Comparison of ENCODE assay signal across 1 cellular context in the genomic region with DNA sequence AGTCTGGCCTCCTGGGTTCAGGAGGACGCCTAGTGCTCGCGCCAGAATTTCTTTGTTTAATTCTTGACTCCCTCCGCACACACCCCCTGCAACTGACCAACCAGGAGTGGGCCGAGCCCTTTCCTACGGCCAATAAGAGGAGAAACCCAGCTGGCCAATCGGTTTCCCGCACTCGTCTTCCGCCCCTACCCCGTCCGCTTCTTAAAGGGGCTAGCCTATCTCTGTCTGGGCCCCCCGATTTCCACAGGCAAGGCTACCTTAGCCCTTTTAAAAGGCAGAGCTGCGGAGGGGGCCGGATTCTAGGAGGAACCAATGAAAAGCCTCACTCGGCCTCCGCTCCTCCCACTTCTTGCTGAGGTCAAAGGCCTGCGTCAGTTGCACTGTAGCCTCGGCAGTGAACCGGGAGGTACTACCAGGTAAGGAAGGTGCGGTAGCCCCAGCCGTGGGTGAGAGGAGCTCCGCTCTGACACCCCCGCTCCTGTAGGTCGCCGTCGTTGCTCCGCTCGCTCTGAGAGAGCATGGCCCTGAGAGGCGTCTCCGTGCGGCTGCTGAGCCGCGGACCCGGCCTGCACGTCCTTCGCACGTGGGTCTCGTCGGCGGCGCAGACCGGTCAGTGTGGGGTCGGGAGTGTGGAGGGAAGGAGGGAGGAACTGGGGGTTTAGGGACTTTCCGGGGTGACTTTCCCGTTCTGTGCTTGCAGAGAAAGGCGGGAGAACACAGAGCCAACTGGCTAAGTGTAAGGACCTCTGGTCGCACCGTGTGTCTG.
TF ChIP-seq lines count a peak whose summit lies in the region.

A gene (plus strand): TSS at position 374 of the 766 bp plus-strand sequence. CDS start 145 bp downstream, at position 519.

TF ChIP-seq in HepG2, 621 proteins besides CTCF, POLR2A, EP300 and RAD21 (continued from another document and continues in another):
- TF ChIP-seq WIZ (CRISPR knock-in tag; IDR thresholded peaks at IDR 0.05) (no peak), ZNF205 (CRISPR knock-in tag; IDR thresholded peaks at IDR 0.05) (no peak; the same call in 1 of the 2 replicates), PCBP2 (optimal IDR thresholded peaks at IDR 0.05; ENCODE audit: low read depth, low read length, poor library complexity, severe bottlenecking) (peak; percentile 54), MED13 (CRISPR knock-in tag; IDR thresholded peaks at IDR 0.05) (no peak), RFXANK (CRISPR knock-in tag; IDR thresholded peaks at IDR 0.05) (0 out of 2 replicates have a peak, but pooled peaks have one; percentile 31), NR2F2 (IDR thresholded peaks at IDR 0.05; ENCODE audit: borderline replicate concordance, low read depth) (no peak), HHEX (CRISPR knock-in tag; IDR thresholded peaks at IDR 0.05) (no peak), RCOR2 (CRISPR knock-in tag; IDR thresholded peaks at IDR 0.05) (no peak), MATR3 (CRISPR knock-in tag; IDR thresholded peaks at IDR 0.05) (no peak), ZNF790 (CRISPR knock-in tag; IDR thresholded peaks at IDR 0.05; ENCODE audit: borderline replicate concordance) (no peak), KLF16 (CRISPR knock-in tag; IDR thresholded peaks at IDR 0.05) (peak in 1 of 2 experiments; percentile 65; a peak in 1 of 4 replicates), MXI1 (IDR thresholded peaks at IDR 0.05; ENCODE audit: borderline replicate concordance, low read depth, low read length) (peak; percentile 81; the same call in 2 of the 3 replicates), ESRRA (CRISPR knock-in tag; IDR thresholded peaks at IDR 0.05; ENCODE audit: low read depth) (0 out of 2 replicates have a peak, but pooled peaks have one; percentile 39), RXRA (CRISPR knock-in tag; IDR thresholded peaks at IDR 0.05) (peak; percentile 76), SCMH1 (CRISPR knock-in tag; IDR thresholded peaks at IDR 0.05; ENCODE audit: borderline replicate concordance) (no peak), SMARCC2 (IDR thresholded peaks at IDR 0.05) (no peak), EED (CRISPR knock-in tag; IDR thresholded peaks at IDR 0.05) (peak; percentile 60; the same call in 1 of the 2 replicates), ZMYM2 (CRISPR knock-in tag; IDR thresholded peaks at IDR 0.05) (no peak), HNRNPH1 (optimal IDR thresholded peaks at IDR 0.05; ENCODE audit: low read depth, low read length) (no peak), ZNF660 (CRISPR knock-in tag; IDR thresholded peaks at IDR 0.05; ENCODE audit: borderline replicate concordance, low read depth) (no peak), CC2D1A (CRISPR knock-in tag; IDR thresholded peaks at IDR 0.05) (no peak), ZNF225 (CRISPR knock-in tag; IDR thresholded peaks at IDR 0.05) (0 out of 2 replicates have a peak, but pooled peaks have one; percentile 68), NFIC (IDR thresholded peaks at IDR 0.05; ENCODE audit: low read length) (no peak), ZFP82 (CRISPR knock-in tag; IDR thresholded peaks at IDR 0.05; ENCODE audit: borderline replicate concordance) (no peak; the same call in 1 of the 2 replicates), HIVEP1 (CRISPR knock-in tag; IDR thresholded peaks at IDR 0.05) (peak; percentile 67), ZBTB42 (CRISPR knock-in tag; IDR thresholded peaks at IDR 0.05) (0 out of 2 replicates have a peak, but pooled peaks have one; percentile 25), POLR2AphosphoS5 (IDR thresholded peaks at IDR 0.05; ENCODE audit: low read depth, low read length) (peak; percentile 91), ZNF446 (CRISPR knock-in tag; IDR thresholded peaks at IDR 0.05) (no peak), ZNF24 (IDR thresholded peaks at IDR 0.05) (no peak), ZIK1 (CRISPR knock-in tag; IDR thresholded peaks at IDR 0.05; ENCODE audit: borderline replicate concordance, low read depth) (no peak), KMT2B (CRISPR knock-in tag; IDR thresholded peaks at IDR 0.05) (no peak), YEATS4 (CRISPR knock-in tag; IDR thresholded peaks at IDR 0.05; ENCODE audit: borderline replicate concordance) (peak; percentile 35; the same call in 1 of the 2 replicates), GATAD1 (CRISPR knock-in tag; IDR thresholded peaks at IDR 0.05) (peak; percentile 98), NBN (conservative IDR thresholded peaks at IDR 0.05) (no peak)
- TF ChIP-seq, protein P1, sequence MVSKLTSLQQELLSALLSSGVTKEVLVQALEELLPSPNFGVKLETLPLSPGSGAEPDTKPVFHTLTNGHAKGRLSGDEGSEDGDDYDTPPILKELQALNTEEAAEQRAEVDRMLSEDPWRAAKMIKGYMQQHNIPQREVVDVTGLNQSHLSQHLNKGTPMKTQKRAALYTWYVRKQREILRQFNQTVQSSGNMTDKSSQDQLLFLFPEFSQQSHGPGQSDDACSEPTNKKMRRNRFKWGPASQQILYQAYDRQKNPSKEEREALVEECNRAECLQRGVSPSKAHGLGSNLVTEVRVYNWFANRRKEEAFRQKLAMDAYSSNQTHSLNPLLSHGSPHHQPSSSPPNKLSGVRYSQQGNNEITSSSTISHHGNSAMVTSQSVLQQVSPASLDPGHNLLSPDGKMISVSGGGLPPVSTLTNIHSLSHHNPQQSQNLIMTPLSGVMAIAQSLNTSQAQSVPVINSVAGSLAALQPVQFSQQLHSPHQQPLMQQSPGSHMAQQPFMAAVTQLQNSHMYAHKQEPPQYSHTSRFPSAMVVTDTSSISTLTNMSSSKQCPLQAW (CRISPR knock-in tag; IDR thresholded peaks at IDR 0.05) = peak; percentile 67
- TF ChIP-seq, protein P2, sequence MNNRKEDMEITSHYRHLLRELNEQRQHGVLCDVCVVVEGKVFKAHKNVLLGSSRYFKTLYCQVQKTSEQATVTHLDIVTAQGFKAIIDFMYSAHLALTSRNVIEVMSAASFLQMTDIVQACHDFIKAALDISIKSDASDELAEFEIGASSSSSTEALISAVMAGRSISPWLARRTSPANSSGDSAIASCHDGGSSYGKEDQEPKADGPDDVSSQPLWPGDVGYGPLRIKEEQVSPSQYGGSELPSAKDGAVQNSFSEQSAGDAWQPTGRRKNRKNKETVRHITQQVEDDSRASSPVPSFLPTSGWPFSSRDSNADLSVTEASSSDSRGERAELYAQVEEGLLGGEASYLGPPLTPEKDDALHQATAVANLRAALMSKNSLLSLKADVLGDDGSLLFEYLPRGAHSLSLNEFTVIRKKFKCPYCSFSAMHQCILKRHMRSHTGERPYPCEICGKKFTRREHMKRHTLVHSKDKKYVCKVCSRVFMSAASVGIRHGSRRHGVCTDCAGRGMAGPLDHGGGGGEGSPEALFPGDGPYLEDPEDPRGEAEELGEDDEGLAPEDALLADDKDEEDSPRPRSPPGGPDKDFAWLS (CRISPR knock-in tag; IDR thresholded peaks at IDR 0.05; ENCODE audit: borderline replicate concordance) = no peak
- TF ChIP-seq, protein P3, sequence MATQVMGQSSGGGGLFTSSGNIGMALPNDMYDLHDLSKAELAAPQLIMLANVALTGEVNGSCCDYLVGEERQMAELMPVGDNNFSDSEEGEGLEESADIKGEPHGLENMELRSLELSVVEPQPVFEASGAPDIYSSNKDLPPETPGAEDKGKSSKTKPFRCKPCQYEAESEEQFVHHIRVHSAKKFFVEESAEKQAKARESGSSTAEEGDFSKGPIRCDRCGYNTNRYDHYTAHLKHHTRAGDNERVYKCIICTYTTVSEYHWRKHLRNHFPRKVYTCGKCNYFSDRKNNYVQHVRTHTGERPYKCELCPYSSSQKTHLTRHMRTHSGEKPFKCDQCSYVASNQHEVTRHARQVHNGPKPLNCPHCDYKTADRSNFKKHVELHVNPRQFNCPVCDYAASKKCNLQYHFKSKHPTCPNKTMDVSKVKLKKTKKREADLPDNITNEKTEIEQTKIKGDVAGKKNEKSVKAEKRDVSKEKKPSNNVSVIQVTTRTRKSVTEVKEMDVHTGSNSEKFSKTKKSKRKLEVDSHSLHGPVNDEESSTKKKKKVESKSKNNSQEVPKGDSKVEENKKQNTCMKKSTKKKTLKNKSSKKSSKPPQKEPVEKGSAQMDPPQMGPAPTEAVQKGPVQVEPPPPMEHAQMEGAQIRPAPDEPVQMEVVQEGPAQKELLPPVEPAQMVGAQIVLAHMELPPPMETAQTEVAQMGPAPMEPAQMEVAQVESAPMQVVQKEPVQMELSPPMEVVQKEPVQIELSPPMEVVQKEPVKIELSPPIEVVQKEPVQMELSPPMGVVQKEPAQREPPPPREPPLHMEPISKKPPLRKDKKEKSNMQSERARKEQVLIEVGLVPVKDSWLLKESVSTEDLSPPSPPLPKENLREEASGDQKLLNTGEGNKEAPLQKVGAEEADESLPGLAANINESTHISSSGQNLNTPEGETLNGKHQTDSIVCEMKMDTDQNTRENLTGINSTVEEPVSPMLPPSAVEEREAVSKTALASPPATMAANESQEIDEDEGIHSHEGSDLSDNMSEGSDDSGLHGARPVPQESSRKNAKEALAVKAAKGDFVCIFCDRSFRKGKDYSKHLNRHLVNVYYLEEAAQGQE (IDR thresholded peaks at IDR 0.05; ENCODE audit: borderline replicate concordance in 1 of 2, low read depth in 1 of 2, low read length in 2 of 2) = 0 out of 4 replicates have a peak, but pooled peaks of 1 of the 2 experiments have one; percentile 14
- TF ChIP-seq, protein P4, sequence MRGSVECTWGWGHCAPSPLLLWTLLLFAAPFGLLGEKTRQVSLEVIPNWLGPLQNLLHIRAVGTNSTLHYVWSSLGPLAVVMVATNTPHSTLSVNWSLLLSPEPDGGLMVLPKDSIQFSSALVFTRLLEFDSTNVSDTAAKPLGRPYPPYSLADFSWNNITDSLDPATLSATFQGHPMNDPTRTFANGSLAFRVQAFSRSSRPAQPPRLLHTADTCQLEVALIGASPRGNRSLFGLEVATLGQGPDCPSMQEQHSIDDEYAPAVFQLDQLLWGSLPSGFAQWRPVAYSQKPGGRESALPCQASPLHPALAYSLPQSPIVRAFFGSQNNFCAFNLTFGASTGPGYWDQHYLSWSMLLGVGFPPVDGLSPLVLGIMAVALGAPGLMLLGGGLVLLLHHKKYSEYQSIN (CRISPR knock-in tag; IDR thresholded peaks at IDR 0.05; ENCODE audit: borderline replicate concordance) = peak; percentile 47; the same call in 1 of the 2 replicates
- TF ChIP-seq, protein P5, sequence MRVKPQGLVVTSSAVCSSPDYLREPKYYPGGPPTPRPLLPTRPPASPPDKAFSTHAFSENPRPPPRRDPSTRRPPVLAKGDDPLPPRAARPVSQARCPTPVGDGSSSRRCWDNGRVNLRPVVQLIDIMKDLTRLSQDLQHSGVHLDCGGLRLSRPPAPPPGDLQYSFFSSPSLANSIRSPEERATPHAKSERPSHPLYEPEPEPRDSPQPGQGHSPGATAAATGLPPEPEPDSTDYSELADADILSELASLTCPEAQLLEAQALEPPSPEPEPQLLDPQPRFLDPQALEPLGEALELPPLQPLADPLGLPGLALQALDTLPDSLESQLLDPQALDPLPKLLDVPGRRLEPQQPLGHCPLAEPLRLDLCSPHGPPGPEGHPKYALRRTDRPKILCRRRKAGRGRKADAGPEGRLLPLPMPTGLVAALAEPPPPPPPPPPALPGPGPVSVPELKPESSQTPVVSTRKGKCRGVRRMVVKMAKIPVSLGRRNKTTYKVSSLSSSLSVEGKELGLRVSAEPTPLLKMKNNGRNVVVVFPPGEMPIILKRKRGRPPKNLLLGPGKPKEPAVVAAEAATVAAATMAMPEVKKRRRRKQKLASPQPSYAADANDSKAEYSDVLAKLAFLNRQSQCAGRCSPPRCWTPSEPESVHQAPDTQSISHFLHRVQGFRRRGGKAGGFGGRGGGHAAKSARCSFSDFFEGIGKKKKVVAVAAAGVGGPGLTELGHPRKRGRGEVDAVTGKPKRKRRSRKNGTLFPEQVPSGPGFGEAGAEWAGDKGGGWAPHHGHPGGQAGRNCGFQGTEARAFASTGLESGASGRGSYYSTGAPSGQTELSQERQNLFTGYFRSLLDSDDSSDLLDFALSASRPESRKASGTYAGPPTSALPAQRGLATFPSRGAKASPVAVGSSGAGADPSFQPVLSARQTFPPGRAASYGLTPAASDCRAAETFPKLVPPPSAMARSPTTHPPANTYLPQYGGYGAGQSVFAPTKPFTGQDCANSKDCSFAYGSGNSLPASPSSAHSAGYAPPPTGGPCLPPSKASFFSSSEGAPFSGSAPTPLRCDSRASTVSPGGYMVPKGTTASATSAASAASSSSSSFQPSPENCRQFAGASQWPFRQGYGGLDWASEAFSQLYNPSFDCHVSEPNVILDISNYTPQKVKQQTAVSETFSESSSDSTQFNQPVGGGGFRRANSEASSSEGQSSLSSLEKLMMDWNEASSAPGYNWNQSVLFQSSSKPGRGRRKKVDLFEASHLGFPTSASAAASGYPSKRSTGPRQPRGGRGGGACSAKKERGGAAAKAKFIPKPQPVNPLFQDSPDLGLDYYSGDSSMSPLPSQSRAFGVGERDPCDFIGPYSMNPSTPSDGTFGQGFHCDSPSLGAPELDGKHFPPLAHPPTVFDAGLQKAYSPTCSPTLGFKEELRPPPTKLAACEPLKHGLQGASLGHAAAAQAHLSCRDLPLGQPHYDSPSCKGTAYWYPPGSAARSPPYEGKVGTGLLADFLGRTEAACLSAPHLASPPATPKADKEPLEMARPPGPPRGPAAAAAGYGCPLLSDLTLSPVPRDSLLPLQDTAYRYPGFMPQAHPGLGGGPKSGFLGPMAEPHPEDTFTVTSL (CRISPR knock-in tag; IDR thresholded peaks at IDR 0.05; ENCODE audit: borderline replicate concordance) = peak; percentile 60
- TF ChIP-seq, protein P6, sequence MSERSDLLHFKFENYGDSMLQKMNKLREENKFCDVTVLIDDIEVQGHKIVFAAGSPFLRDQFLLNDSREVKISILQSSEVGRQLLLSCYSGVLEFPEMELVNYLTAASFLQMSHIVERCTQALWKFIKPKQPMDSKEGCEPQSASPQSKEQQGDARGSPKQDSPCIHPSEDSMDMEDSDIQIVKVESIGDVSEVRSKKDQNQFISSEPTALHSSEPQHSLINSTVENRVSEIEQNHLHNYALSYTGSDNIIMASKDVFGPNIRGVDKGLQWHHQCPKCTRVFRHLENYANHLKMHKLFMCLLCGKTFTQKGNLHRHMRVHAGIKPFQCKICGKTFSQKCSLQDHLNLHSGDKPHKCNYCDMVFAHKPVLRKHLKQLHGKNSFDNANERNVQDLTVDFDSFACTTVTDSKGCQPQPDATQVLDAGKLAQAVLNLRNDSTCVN (CRISPR knock-in tag; IDR thresholded peaks at IDR 0.05; ENCODE audit: borderline replicate concordance) = 0 out of 2 replicates have a peak, but pooled peaks have one; percentile 60
- TF ChIP-seq, protein P7, sequence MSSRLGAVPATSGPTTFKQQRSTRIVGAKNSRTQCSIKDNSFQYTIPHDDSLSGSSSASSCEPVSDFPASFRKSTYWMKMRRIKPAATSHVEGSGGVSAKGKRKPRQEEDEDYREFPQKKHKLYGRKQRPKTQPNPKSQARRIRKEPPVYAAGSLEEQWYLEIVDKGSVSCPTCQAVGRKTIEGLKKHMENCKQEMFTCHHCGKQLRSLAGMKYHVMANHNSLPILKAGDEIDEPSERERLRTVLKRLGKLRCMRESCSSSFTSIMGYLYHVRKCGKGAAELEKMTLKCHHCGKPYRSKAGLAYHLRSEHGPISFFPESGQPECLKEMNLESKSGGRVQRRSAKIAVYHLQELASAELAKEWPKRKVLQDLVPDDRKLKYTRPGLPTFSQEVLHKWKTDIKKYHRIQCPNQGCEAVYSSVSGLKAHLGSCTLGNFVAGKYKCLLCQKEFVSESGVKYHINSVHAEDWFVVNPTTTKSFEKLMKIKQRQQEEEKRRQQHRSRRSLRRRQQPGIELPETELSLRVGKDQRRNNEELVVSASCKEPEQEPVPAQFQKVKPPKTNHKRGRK (CRISPR knock-in tag; IDR thresholded peaks at IDR 0.05) = no peak
- TF ChIP-seq, protein P8, sequence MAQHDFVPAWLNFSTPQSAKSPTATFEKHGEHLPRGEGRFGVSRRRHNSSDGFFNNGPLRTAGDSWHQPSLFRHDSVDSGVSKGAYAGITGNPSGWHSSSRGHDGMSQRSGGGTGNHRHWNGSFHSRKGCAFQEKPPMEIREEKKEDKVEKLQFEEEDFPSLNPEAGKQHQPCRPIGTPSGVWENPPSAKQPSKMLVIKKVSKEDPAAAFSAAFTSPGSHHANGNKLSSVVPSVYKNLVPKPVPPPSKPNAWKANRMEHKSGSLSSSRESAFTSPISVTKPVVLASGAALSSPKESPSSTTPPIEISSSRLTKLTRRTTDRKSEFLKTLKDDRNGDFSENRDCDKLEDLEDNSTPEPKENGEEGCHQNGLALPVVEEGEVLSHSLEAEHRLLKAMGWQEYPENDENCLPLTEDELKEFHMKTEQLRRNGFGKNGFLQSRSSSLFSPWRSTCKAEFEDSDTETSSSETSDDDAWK (CRISPR knock-in tag; IDR thresholded peaks at IDR 0.05) = no peak
